ENCODE assay signal across 16 cellular contexts in genomic region chr17:81031571-81032550, GRCh38. TPM values are rescaled to one million over a fixed set of nuclear protein-coding genes. Genes with fewer than 3 reads are reported as not detected.
A peak's percentile ranks its signal among the peaks of the same experiment; 100 is the strongest.
DNase-seq lines count a peak whose midpoint lies in the region; ATAC-seq and TF ChIP-seq lines count a peak whose summit lies in the region.
"Had no signal": no experiment of that assay in that cellular context is flagged by ENCODE, and none has a peak within 500 bp of the region (broad histone marks: within the 10 kb centered on the region; RNA-seq: fewer than 3 reads in every experiment).

No MANE protein-coding gene starts in this region.

- TF ChIP-seq CTCF in heart right ventricle (IDR thresholded peaks at IDR 0.05) (no peak), neural progenitor cell (IDR thresholded peaks at IDR 0.05) (no peak)

- no peak overlapping the region for H3K27ac ChIP-seq in CD4-positive, CD25-positive, alpha-beta regulatory T cell (ENCODE audit: insufficient read depth, low read length, poor library complexity, severe bottlenecking)
- H3K27ac ChIP-seq in heart right ventricle, result peak overlapping the region in 8 of 10 donors; percentile 15 to 75 (median 62)
- H3K27ac ChIP-seq in neural progenitor cell, result no peak overlapping the region

- H4K20me1 ChIP-seq in neural progenitor cell (ENCODE audit: low read depth), result peaks cover 21% of the 10 kb centered on the region

- H3K9me3 ChIP-seq in CD4-positive, CD25-positive, alpha-beta regulatory T cell (ENCODE audit: control insufficient read depth in 2 of 2, low read length in 2 of 2), result no peaks in the 10 kb centered on the region
- no peaks in the 10 kb centered on the region for H3K9me3 ChIP-seq in heart right ventricle
- no peaks in the 10 kb centered on the region for H3K9me3 ChIP-seq in neural progenitor cell (ENCODE audit: low read depth)
- H3K9me3 ChIP-seq: esophagus squamous epithelium had no signal

- H3F3A ChIP-seq in neural progenitor cell (ENCODE audit: low read depth), result no peaks in the 10 kb centered on the region

- H3K27me3 Mint-ChIP-seq in CD4-positive, CD25-positive, alpha-beta regulatory T cell, result peaks cover 13% of the 10 kb centered on the region
- peaks cover 9% of the 10 kb centered on the region for H3K27me3 Mint-ChIP-seq in neural progenitor cell (ENCODE audit: insufficient read depth, low read depth)

- H3K27ac Mint-ChIP-seq in CD4-positive, CD25-positive, alpha-beta regulatory T cell, result no peak overlapping the region
- H3K27ac Mint-ChIP-seq in neural progenitor cell, result no peak overlapping the region
- H3K27ac Mint-ChIP-seq: stimulated activated memory B cell treated with anti-CD40 and anti-IgM and Interleukin-4, amounts not matched to agents 10 μg/mL and 1 μg/mL and 100 μg/mL, for 72 hours had no signal

- peaks cover 18% of the 10 kb centered on the region for H3K4me1 ChIP-seq in CD4-positive, CD25-positive, alpha-beta regulatory T cell (ENCODE audit: control insufficient read depth, insufficient read depth, low read length, poor library complexity, severe bottlenecking)
- H3K4me1 ChIP-seq in heart right ventricle (peaks cover 8 to 50% (median 48%) of the 10 kb centered on the region in 9 donors), neural progenitor cell (peaks cover 16% of the 10 kb centered on the region)

- no peaks in the 10 kb centered on the region for H3K36me3 Mint-ChIP-seq in CD4-positive, CD25-positive, alpha-beta regulatory T cell
- peaks cover 9% of the 10 kb centered on the region for H3K36me3 Mint-ChIP-seq in neural progenitor cell
- H3K36me3 Mint-ChIP-seq: stimulated activated memory B cell treated with anti-CD40 and anti-IgM and Interleukin-4, amounts not matched to agents 10 μg/mL and 1 μg/mL and 100 μg/mL, for 72 hours had no signal

- no peak for ATAC-seq in CD4-positive, CD25-positive, alpha-beta regulatory T cell (ENCODE audit: low read depth in 2 of 2)
- ATAC-seq in heart right ventricle (peak in 2 of 8 donors; percentile 16 to 25), GM21529 (IDR thresholded peaks at IDR 0.05; ENCODE audit: unreplicated experiment) (no peak)
- ATAC-seq: stimulated activated memory B cell treated with anti-CD40 and anti-IgM and Interleukin-4, amounts not matched to agents 10 μg/mL and 1 μg/mL and 100 μg/mL, for 72 hours had no signal

- peaks cover 0 to 25% (median 13%) of the 10 kb centered on the region in 4 donors for H3K4me1 Mint-ChIP-seq in CD4-positive, CD25-positive, alpha-beta regulatory T cell
- peaks cover 48% of the 10 kb centered on the region for H3K4me1 Mint-ChIP-seq in neural progenitor cell

- no peak overlapping the region for H3K9ac ChIP-seq in neural progenitor cell

- H3K4me3 Mint-ChIP-seq in CD4-positive, CD25-positive, alpha-beta regulatory T cell, result peak overlapping the region in 3 of 4 donors; percentile 24 to 83 (median 79)
- H3K4me3 Mint-ChIP-seq in neural progenitor cell, result peak overlapping the region; percentile 38
- H3K4me3 Mint-ChIP-seq: stimulated activated memory B cell treated with anti-CD40 and anti-IgM and Interleukin-4, amounts not matched to agents 10 μg/mL and 1 μg/mL and 100 μg/mL, for 72 hours had no signal

- no peaks in the 10 kb centered on the region for H3K27me3 ChIP-seq in CD4-positive, CD25-positive, alpha-beta regulatory T cell (ENCODE audit: control insufficient read depth, insufficient read depth, low read length)
- H3K27me3 ChIP-seq in heart right ventricle, result peaks cover 0 to 33% (median 20%) of the 10 kb centered on the region in 7 donors
- H3K27me3 ChIP-seq in neural progenitor cell, result peaks cover 23% of the 10 kb centered on the region

- H3K4me2 ChIP-seq in neural progenitor cell, result no peak overlapping the region

- peaks cover 0 to 1% (median 0%) of the 10 kb centered on the region in 7 donors for H3K9me3 Mint-ChIP-seq in CD4-positive, CD25-positive, alpha-beta regulatory T cell
- no peaks in the 10 kb centered on the region for H3K9me3 Mint-ChIP-seq in neural progenitor cell
- H3K9me3 Mint-ChIP-seq: neural crest cell had no signal

- no peak overlapping the region for H2AFZ ChIP-seq in neural progenitor cell (replicated peaks)

- no peak overlapping the region for H3K4me3 ChIP-seq in CD4-positive, CD25-positive, alpha-beta regulatory T cell (ENCODE audit: low read depth, low read length)
- H3K4me3 ChIP-seq in heart right ventricle (peak overlapping the region in 4 of 10 donors; percentile 1 to 17 (median 3)), neural progenitor cell (no peak overlapping the region)
- H3K4me3 ChIP-seq: esophagus squamous epithelium had no signal

- WGBS in heart right ventricle, 2 donors, result 67 to 71% methylated on average over 40 of the region's 40 CpGs

- no peaks in the 10 kb centered on the region for H3K36me3 ChIP-seq in CD4-positive, CD25-positive, alpha-beta regulatory T cell (ENCODE audit: control insufficient read depth, insufficient read depth, low read length)
- H3K36me3 ChIP-seq in heart right ventricle, result peaks cover 0 to 12% (median 0%) of the 10 kb centered on the region in 9 donors
- no peaks in the 10 kb centered on the region for H3K36me3 ChIP-seq in neural progenitor cell

- peaks cover 12% of the 10 kb centered on the region for H3K79me2 ChIP-seq in neural progenitor cell (ENCODE audit: low read depth)

- intact Hi-C loops in heart right ventricle (cut with DNase I), result loop anchor here in 1 of 10 donors (2.0 kb wide), 1 partner anchor 69 kb away; no protein-coding TSS in a partner anchor

- no peak for DNase-seq in CD4-positive, CD25-positive, alpha-beta regulatory T cell
- DNase-seq in NOMO-1 (lab: John Stamatoyannopoulos, UW; ENCODE audit: unreplicated experiment in 2 of 2) (peak; percentile 37 to 61), heart right ventricle (no peak), neural progenitor cell (ENCODE audit: low spot score) (no peak), T-helper 1 cell (no peak), dermis blood vessel endothelial cell (no peak), NCI-H446 (lab: John Stamatoyannopoulos, UW) (no peak)
- DNase-seq: amniotic stem cell, cortex of kidney, esophagus squamous epithelium, hippocampal formation, MM.1S, OCI-M1 had no signal

RNA-seq across cellular contexts. Expression of gene BAIAP2, which starts 3.1 kb away (rescaled TPM):
- total RNA-seq in CD4-positive, CD25-positive, alpha-beta regulatory T cell, result 6.8 TPM
- polyA plus RNA-seq in CD4-positive, CD25-positive, alpha-beta regulatory T cell, result 1 to 10 TPM; 1.5 to 3.8 (median 1.7) TPM
- total RNA-seq in heart right ventricle (10 to 100 TPM in 9 of 10 donors, 1 to 10 TPM in 1; 9.5 to 25.8 (median 13.8) TPM), neural progenitor cell (ENCODE audit: low replicate concordance) (15.6 and 16.1 TPM in 2 replicates), dermis blood vessel endothelial cell (27.7 and 53.9 TPM in 2 replicates)
- 10 to 100 TPM; 16.1 to 18.7 TPM for polyA plus RNA-seq in heart right ventricle

RNA-seq across cellular contexts. Expression of gene CHMP6, which starts 40.2 kb away (rescaled TPM):
- total RNA-seq in CD4-positive, CD25-positive, alpha-beta regulatory T cell, result 25.5 TPM
- polyA plus RNA-seq in CD4-positive, CD25-positive, alpha-beta regulatory T cell, result 10 to 100 TPM; 37.6 to 43.5 (median 39.8) TPM
- total RNA-seq in heart right ventricle, result 10 to 100 TPM; 17.5 to 26.4 (median 22.1) TPM
- 10 to 100 TPM; 23.8 to 30.6 TPM for polyA plus RNA-seq in heart right ventricle
- 11.5 and 20.9 TPM in 2 replicates for total RNA-seq in neural progenitor cell (ENCODE audit: low replicate concordance)
- total RNA-seq in dermis blood vessel endothelial cell, result 19.2 and 28.6 TPM in 2 replicates

Comparison
In these comparisons a context has a peak if more than half of its experiments do, and no peak if none do; other contexts are left out.
1. DNase-seq: peak in NOMO-1 (2 of 2); none in CD4-positive, CD25-positive, alpha-beta regulatory T cell (0 of 3), heart right ventricle (0 of 2), neural progenitor cell (single experiment), T-helper 1 cell (0 of 5), dermis blood vessel endothelial cell (single experiment) and NCI-H446 (0 of 2).
2. H3K27ac ChIP-seq: peak in heart right ventricle (8 of 10); none in CD4-positive, CD25-positive, alpha-beta regulatory T cell (single experiment) and neural progenitor cell (single experiment).